17 cellular contexts compared by ENCODE assay signal in genomic region chr18:24170389-24170788, GRCh38.
"Had no signal": no experiment of that assay in that cellular context is flagged by ENCODE, and none has a peak within 500 bp of the region (broad histone marks: within the 10 kb centered on the region; RNA-seq: fewer than 3 reads in every experiment).

No MANE protein-coding gene starts in this region.

- ATAC-seq: activated CD8-positive, alpha-beta T cell treated with anti-CD3 and anti-CD28 coated beads, Interleukin-2, amount 10 ng/mL, durations not matched to agents 7 days and 5 days; activated T-cell treated with anti-CD3 and anti-CD28 coated beads, Interleukin-2, amount 50 U/mL, for 4 hours; left lung; naive thymus-derived CD4-positive, alpha-beta T cell; stimulated activated effector memory CD8-positive, alpha-beta T cell treated with anti-CD3 and anti-CD28 coated beads, Interleukin-12 subunit alpha, Interleukin-12 subunit beta, amount 100 ng/mL, for 72 hours; T-helper 17 cell had no signal

- H3K9me3 Mint-ChIP-seq: activated CD4-positive, alpha-beta T cell treated with anti-CD3 and anti-CD28 coated beads, Interleukin-2, amount 10 ng/mL, durations not matched to agents 7 days and 5 days; activated naive CD8-positive, alpha-beta T cell treated with anti-CD3 and anti-CD28 coated beads, Interleukin-2, amount 10 ng/mL, durations not matched to agents 7 days and 5 days; activated T-cell treated with anti-CD3 and anti-CD28 coated beads, Interleukin-2, amount 50 U/mL, for 4 hours; immature natural killer cell; naive thymus-derived CD4-positive, alpha-beta T cell; neural crest cell; stimulated activated effector memory CD8-positive, alpha-beta T cell treated with anti-CD3 and anti-CD28 coated beads, Interleukin-12 subunit alpha, Interleukin-12 subunit beta, amount 100 ng/mL, for 72 hours had no signal

- H3K27ac Mint-ChIP-seq: activated CD4-positive, alpha-beta T cell treated with anti-CD3 and anti-CD28 coated beads, Interleukin-2, amount 10 ng/mL, durations not matched to agents 7 days and 5 days; activated CD8-positive, alpha-beta T cell treated with anti-CD3 and anti-CD28 coated beads, Interleukin-2, amount 10 ng/mL, durations not matched to agents 7 days and 5 days; activated naive CD8-positive, alpha-beta T cell treated with anti-CD3 and anti-CD28 coated beads, Interleukin-2, amount 10 ng/mL, durations not matched to agents 7 days and 5 days; immature natural killer cell; naive thymus-derived CD4-positive, alpha-beta T cell; stimulated activated effector memory CD8-positive, alpha-beta T cell treated with anti-CD3 and anti-CD28 coated beads, Interleukin-12 subunit alpha, Interleukin-12 subunit beta, amount 100 ng/mL, for 72 hours; T-helper 17 cell had no signal

- H3K36me3 Mint-ChIP-seq: activated naive CD8-positive, alpha-beta T cell treated with anti-CD3 and anti-CD28 coated beads, Interleukin-2, amount 10 ng/mL, durations not matched to agents 7 days and 5 days; immature natural killer cell; stimulated activated effector memory CD8-positive, alpha-beta T cell treated with anti-CD3 and anti-CD28 coated beads, Interleukin-12 subunit alpha, Interleukin-12 subunit beta, amount 100 ng/mL, for 72 hours had no signal

- H3K27me3 Mint-ChIP-seq: activated CD4-positive, alpha-beta T cell treated with anti-CD3 and anti-CD28 coated beads, Interleukin-2, amount 10 ng/mL, durations not matched to agents 7 days and 5 days; activated naive CD8-positive, alpha-beta T cell treated with anti-CD3 and anti-CD28 coated beads, Interleukin-2, amount 10 ng/mL, durations not matched to agents 7 days and 5 days; T-helper 17 cell had no signal

- H3K4me1 Mint-ChIP-seq: activated naive CD8-positive, alpha-beta T cell treated with anti-CD3 and anti-CD28 coated beads, Interleukin-2, amount 10 ng/mL, durations not matched to agents 7 days and 5 days; immature natural killer cell; neural crest cell; T-helper 17 cell had no signal

- H3K4me3 Mint-ChIP-seq: activated CD4-positive, alpha-beta T cell treated with anti-CD3 and anti-CD28 coated beads, Interleukin-2, amount 10 ng/mL, durations not matched to agents 7 days and 5 days; activated CD8-positive, alpha-beta T cell treated with anti-CD3 and anti-CD28 coated beads, Interleukin-2, amount 10 ng/mL, durations not matched to agents 7 days and 5 days; activated naive CD8-positive, alpha-beta T cell treated with anti-CD3 and anti-CD28 coated beads, Interleukin-2, amount 10 ng/mL, durations not matched to agents 7 days and 5 days; activated T-cell treated with anti-CD3 and anti-CD28 coated beads, Interleukin-2, amount 50 U/mL, for 4 hours; immature natural killer cell; naive thymus-derived CD4-positive, alpha-beta T cell; neural crest cell; stimulated activated effector memory CD8-positive, alpha-beta T cell treated with anti-CD3 and anti-CD28 coated beads, Interleukin-12 subunit alpha, Interleukin-12 subunit beta, amount 100 ng/mL, for 72 hours; T-helper 17 cell had no signal

- DNase-seq: activated CD4-positive, alpha-beta T cell treated with anti-CD3 and anti-CD28 coated beads, Interleukin-2, amount 10 ng/mL, durations not matched to agents 7 days and 5 days; activated CD4-positive, CD25-positive, alpha-beta regulatory T cell; activated CD8-positive, alpha-beta T cell treated with anti-CD3 and anti-CD28 coated beads, Interleukin-2, amount 10 ng/mL, durations not matched to agents 7 days and 5 days; activated naive CD4-positive, alpha-beta T cell treated with Interleukin-2 at 50 U/mL for 16 hours; activated naive CD8-positive, alpha-beta T cell treated with anti-CD3 and anti-CD28 coated beads, Interleukin-2, amount 10 ng/mL, durations not matched to agents 7 days and 5 days; activated T-cell treated with anti-CD3 and anti-CD28 coated beads, Interleukin-2, amount 50 U/mL, for 4 hours; amygdala; glutamatergic neuron; immature natural killer cell; left lung; naive thymus-derived CD4-positive, alpha-beta T cell; occipital lobe; spleen; T-helper 17 cell; transverse colon had no signal
